ENCODE assay signal across 8 cellular contexts in genomic region chr17:75876938-75877751, GRCh38. TPM values are rescaled to one million over a fixed set of nuclear protein-coding genes. Genes with fewer than 3 reads are reported as not detected.
DNase-seq lines count a peak whose midpoint lies in the region; ATAC-seq lines count a peak whose summit lies in the region.

No MANE protein-coding gene starts in this region.

- peaks cover 43% of the 10 kb centered on the region for H3K4me1 ChIP-seq in adipocyte (ENCODE audit: control insufficient read depth, insufficient read depth, low read length)

- H3K4me3 ChIP-seq in GM08714 (ENCODE audit: low read length) (peak overlapping the region; percentile 7; the same call in 1 of the 2 replicates), adipocyte (ENCODE audit: low read length) (peak overlapping the region; percentile 87)

- no peaks in the 10 kb centered on the region for H3K27me3 ChIP-seq in adipocyte (replicated peaks; ENCODE audit: control insufficient read depth, insufficient read depth, low read length)

- ATAC-seq in Right ventricle myocardium superior (ENCODE audit: poor library complexity) (peak; percentile 70), HG02970 (IDR thresholded peaks at IDR 0.05; ENCODE audit: low FRiP score, unreplicated experiment) (no peak), GM21717 (IDR thresholded peaks at IDR 0.05; ENCODE audit: unreplicated experiment) (no peak)

- intact Hi-C loops in Right ventricle myocardium superior (cut with DNase I), result no loop called here

- H3K36me3 ChIP-seq in adipocyte (ENCODE audit: control insufficient read depth, insufficient read depth, low read length, severe bottlenecking), result peaks cover 6% of the 10 kb centered on the region

- peak overlapping the region; percentile 93 for H3K9ac ChIP-seq in adipocyte (ENCODE audit: low read length)

- H3K9me3 ChIP-seq in adipocyte (ENCODE audit: control insufficient read depth, low read length), result no peaks in the 10 kb centered on the region

- DNase-seq in NCI-H2196 (lab: John Stamatoyannopoulos, UW; ENCODE audit: unreplicated experiment), result peak; percentile 85
- peak; percentile 97 for DNase-seq in adipocyte (ENCODE audit: low read depth)
- DNase-seq in Right ventricle myocardium superior, result peak; percentile 96
- peak; percentile 72 for DNase-seq in occipital lobe (lab: John Stamatoyannopoulos, UW)
- no peak for DNase-seq in NCI-H2029 (lab: John Stamatoyannopoulos, UW)

RNA-seq across cellular contexts. Expression of gene TRIM47, which starts 1.2 kb away (rescaled TPM):
- 33.4 TPM for total RNA-seq in Right ventricle myocardium superior
- total RNA-seq in occipital lobe, result 12.3 TPM

RNA-seq across cellular contexts. Expression of gene TRIM65, which starts 19.6 kb away (rescaled TPM):
- total RNA-seq in Right ventricle myocardium superior (9.1 TPM), occipital lobe (11.9 TPM)

RNA-seq across cellular contexts. Expression of gene WBP2, which starts 22.0 kb away (rescaled TPM):
- total RNA-seq in Right ventricle myocardium superior (145 TPM), occipital lobe (25.9 TPM)

RNA-seq across cellular contexts. Expression of gene MRPL38, which starts 27.5 kb away (rescaled TPM):
- total RNA-seq in Right ventricle myocardium superior, result 113 TPM
- 30.7 TPM for total RNA-seq in occipital lobe

RNA-seq across cellular contexts. Expression of gene UNC13D, which starts 32.9 kb away (rescaled TPM):
- total RNA-seq in Right ventricle myocardium superior, result 10.6 TPM
- total RNA-seq in occipital lobe, result 1.1 TPM
